In genomic region chr5:88824892-88825781, GRCh38 we compare ENCODE assay signal across 10 cellular contexts. TPM values are rescaled to one million over a fixed set of nuclear protein-coding genes. Genes with fewer than 3 reads are reported as not detected.
A peak's percentile ranks its signal among the peaks of the same experiment; 100 is the strongest.
DNase-seq lines count a peak whose midpoint lies in the region; ATAC-seq and TF ChIP-seq lines count a peak whose summit lies in the region.
"Had no signal": no experiment of that assay in that cellular context is flagged by ENCODE, and none has a peak within 500 bp of the region (broad histone marks: within the 10 kb centered on the region; RNA-seq: fewer than 3 reads in every experiment).

No MANE protein-coding gene starts in this region.

- H3K4me3 Mint-ChIP-seq in MCF 10A (ENCODE audit: unreplicated experiment) = no peak overlapping the region

- no peaks in the 10 kb centered on the region for H3K79me2 ChIP-seq in HCT116 (ENCODE audit: insufficient read depth, low read length)

- H3K4me1 ChIP-seq in HCT116 (ENCODE audit: control insufficient read depth in 1 of 2, insufficient read depth in 2 of 2, low read length in 2 of 2) = peaks cover 34 to 51% of the 10 kb centered on the region in 2 experiments

- no peaks in the 10 kb centered on the region for H3K9me3 ChIP-seq in HCT116 (ENCODE audit: control insufficient read depth in 1 of 2, insufficient read depth in 1 of 2, low read depth in 1 of 2, low read length in 2 of 2)
- H3K9me3 ChIP-seq: SJCRH30 had no signal

- no peaks in the 10 kb centered on the region for H3K36me3 ChIP-seq in HCT116 (ENCODE audit: control insufficient read depth in 1 of 2, insufficient read depth in 2 of 2, low read length in 2 of 2)

- H3K4me2 ChIP-seq in HCT116 (ENCODE audit: low read length) = peak overlapping the region; percentile 81

- H3K9ac ChIP-seq in HCT116 (ENCODE audit: low read length) = peak overlapping the region; percentile 45

- H3K27me3 Mint-ChIP-seq in MCF 10A (ENCODE audit: insufficient read depth, unreplicated experiment) = peaks cover 73% of the 10 kb centered on the region

- H3K4me3 ChIP-seq in HCT116 (replicated peaks in 1 of 2; ENCODE audit: low read depth in 1 of 2, low read length in 2 of 2) (peak overlapping the region; percentile 4 to 50), skin epidermis (no peak overlapping the region)
- H3K4me3 ChIP-seq: SJCRH30 had no signal

- no peaks in the 10 kb centered on the region for H3K9me3 Mint-ChIP-seq in MCF 10A (ENCODE audit: unreplicated experiment)

- no peak for TF ChIP-seq CTCF in HCT116 (IDR thresholded peaks at IDR 0.05 in 2 of 3, conservative IDR thresholded peaks at IDR 0.05 in 1 of 3; ENCODE audit: borderline replicate concordance in 1 of 3, insufficient read depth in 1 of 3, low read depth in 2 of 3, low read length in 2 of 3)
- TF ChIP-seq CTCF in MCF 10A (IDR thresholded peaks at IDR 0.05; ENCODE audit: unreplicated experiment) = no peak

- DNase-seq in HCT116 (ENCODE audit: low read depth, low spot score) = no peak
- DNase-seq in Right ventricle myocardium superior = no peak
- DNase-seq in stimulated activated CD4-positive, alpha-beta T cell treated with anti-CD3 and anti-CD28 coated beads, Interleukin-2, amount 100 ng/mL, for 48 hours = no peak
- DNase-seq in MCF 10A (ENCODE audit: unreplicated experiment) = no peak
- DNase-seq in activated CD4-positive, alpha-beta T cell treated with anti-CD3 and anti-CD28 coated beads, Interleukin-2, amount 50 U/mL, for 48 hours = no peak
- no peak for DNase-seq in activated naive CD4-positive, alpha-beta T cell treated with anti-CD3 and anti-CD28 coated beads, Interleukin-2, amount 50 U/mL, for 16 hours
- DNase-seq: hippocampal formation had no signal

- no peaks in the 10 kb centered on the region for H4K20me1 ChIP-seq in HCT116 (ENCODE audit: insufficient read depth)

- CTCF ChIA-PET in HCT116 (lab: Charles Lee) = no interaction called here
- CTCF ChIA-PET in MCF 10A (lab: Yijun Ruan, JAX) = interaction anchor here (0.6 to 1.3 kb wide), 3 partner anchors 41 to 145 kb away, joined by 3 to 5 read pairs (median 4); no protein-coding TSS in a partner anchor

- no peak overlapping the region for H3K27ac Mint-ChIP-seq in MCF 10A (ENCODE audit: low read depth, unreplicated experiment)

- peak overlapping the region; percentile 76 for H2AFZ ChIP-seq in HCT116 (ENCODE audit: low read depth, low read length, poor library complexity, severe bottlenecking)

- intact Hi-C loops in HCT116 (cut with micrococcal nuclease) (no loop called here), Right ventricle myocardium superior (cut with DNase I) (loop anchor here (5.0 kb wide), 2 partner anchors 38 to 57 kb away; partner anchors contain the start of gene MEF2C), MCF 10A (cut with micrococcal nuclease) (no loop called here)

- H3K27ac ChIP-seq in HCT116 (ENCODE audit: low read depth, low read length) = peak overlapping the region; percentile 72; the same call in 1 of the 2 replicates
- H3K27ac ChIP-seq in skin epidermis = peak overlapping the region in 16 of 21 experiments; percentile 8 to 77 (median 44)
- H3K27ac ChIP-seq: SJCRH30 had no signal

- BruUV-seq in HCT116 (replicated peaks; lab: Mats Ljungman, UMichigan) (no TSS peak), MCF 10A (replicated peaks; lab: Mats Ljungman, UMichigan) (no TSS peak)

- RAD21 ChIA-PET in HCT116 (lab: Charles Lee; ENCODE audit: low non-redundant PET in 1 of 2, low total read pairs in 2 of 2, uncharacterized antibody in 2 of 2, unreplicated experiment in 2 of 2) = no interaction called here

- H3K4me1 Mint-ChIP-seq in MCF 10A (ENCODE audit: insufficient read depth, unreplicated experiment) = no peaks in the 10 kb centered on the region

- H3K9me2 ChIP-seq in HCT116 (ENCODE audit: insufficient read depth) = no peaks in the 10 kb centered on the region

- no peak for TF ChIP-seq POLR2A in HCT116 (IDR thresholded peaks at IDR 0.05; ENCODE audit: borderline replicate concordance, extremely low read depth, insufficient read depth, insufficient read length)

- ATAC-seq in HCT116 = peak; percentile 18
- ATAC-seq in SK-N-SH treated with all-trans-retinoic acid at 6 μM for 48 hours = peak; percentile 78
- ATAC-seq in Right ventricle myocardium superior (ENCODE audit: poor library complexity) = peak; percentile 79

- no peaks in the 10 kb centered on the region for H3K36me3 Mint-ChIP-seq in MCF 10A (ENCODE audit: insufficient read depth, unreplicated experiment)

- TF ChIP-seq RAD21 in HCT116 (IDR thresholded peaks at IDR 0.05; ENCODE audit: low read depth) = no peak

- POLR2A ChIA-PET in HCT116 (lab: Charles Lee) = interaction anchor here (0.8 to 1.6 kb wide), 2 partner anchors 36 to 58 kb away, joined by 4 to 5 read pairs; partner anchors contain the start of gene MEF2C
- POLR2A ChIA-PET in MCF 10A (lab: Yijun Ruan, JAX) = no interaction called here

- H3K27me3 ChIP-seq in HCT116 (ENCODE audit: insufficient read depth, low read length) = no peaks in the 10 kb centered on the region
- H3K27me3 ChIP-seq: SJCRH30 had no signal

TF ChIP-seq in HCT116, 20 proteins besides CTCF, POLR2A, EP300 and RAD21:
- 0 out of 2 replicates have a peak, but pooled peaks have one; percentile 17 for TF ChIP-seq POLR2AphosphoS5 (IDR thresholded peaks at IDR 0.05; ENCODE audit: low read depth, low read length)
- TF ChIP-seq FOSL1 (IDR thresholded peaks at IDR 0.05; ENCODE audit: low read depth) = no peak
- TF ChIP-seq EZH2 (IDR thresholded peaks at IDR 0.05) = no peak
- TF ChIP-seq ELF1 (IDR thresholded peaks at IDR 0.05; ENCODE audit: borderline replicate concordance, low read depth) = no peak
- TF ChIP-seq EGR1 (IDR thresholded peaks at IDR 0.05; ENCODE audit: low read depth) = no peak
- no peak for TF ChIP-seq TCF7L2 (IDR thresholded peaks at IDR 0.05; ENCODE audit: borderline replicate concordance, extremely low read depth, insufficient read depth, insufficient read length)
- TF ChIP-seq, protein P1, sequence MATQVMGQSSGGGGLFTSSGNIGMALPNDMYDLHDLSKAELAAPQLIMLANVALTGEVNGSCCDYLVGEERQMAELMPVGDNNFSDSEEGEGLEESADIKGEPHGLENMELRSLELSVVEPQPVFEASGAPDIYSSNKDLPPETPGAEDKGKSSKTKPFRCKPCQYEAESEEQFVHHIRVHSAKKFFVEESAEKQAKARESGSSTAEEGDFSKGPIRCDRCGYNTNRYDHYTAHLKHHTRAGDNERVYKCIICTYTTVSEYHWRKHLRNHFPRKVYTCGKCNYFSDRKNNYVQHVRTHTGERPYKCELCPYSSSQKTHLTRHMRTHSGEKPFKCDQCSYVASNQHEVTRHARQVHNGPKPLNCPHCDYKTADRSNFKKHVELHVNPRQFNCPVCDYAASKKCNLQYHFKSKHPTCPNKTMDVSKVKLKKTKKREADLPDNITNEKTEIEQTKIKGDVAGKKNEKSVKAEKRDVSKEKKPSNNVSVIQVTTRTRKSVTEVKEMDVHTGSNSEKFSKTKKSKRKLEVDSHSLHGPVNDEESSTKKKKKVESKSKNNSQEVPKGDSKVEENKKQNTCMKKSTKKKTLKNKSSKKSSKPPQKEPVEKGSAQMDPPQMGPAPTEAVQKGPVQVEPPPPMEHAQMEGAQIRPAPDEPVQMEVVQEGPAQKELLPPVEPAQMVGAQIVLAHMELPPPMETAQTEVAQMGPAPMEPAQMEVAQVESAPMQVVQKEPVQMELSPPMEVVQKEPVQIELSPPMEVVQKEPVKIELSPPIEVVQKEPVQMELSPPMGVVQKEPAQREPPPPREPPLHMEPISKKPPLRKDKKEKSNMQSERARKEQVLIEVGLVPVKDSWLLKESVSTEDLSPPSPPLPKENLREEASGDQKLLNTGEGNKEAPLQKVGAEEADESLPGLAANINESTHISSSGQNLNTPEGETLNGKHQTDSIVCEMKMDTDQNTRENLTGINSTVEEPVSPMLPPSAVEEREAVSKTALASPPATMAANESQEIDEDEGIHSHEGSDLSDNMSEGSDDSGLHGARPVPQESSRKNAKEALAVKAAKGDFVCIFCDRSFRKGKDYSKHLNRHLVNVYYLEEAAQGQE (IDR thresholded peaks at IDR 0.05; ENCODE audit: low read depth) = no peak

TF ChIP-seq in SK-N-SH treated with all-trans-retinoic acid at 6 μM for 48 hours, 23 proteins besides CTCF, POLR2A, EP300 and RAD21:
- TF ChIP-seq POU6F1 (CRISPR knock-in tag; IDR thresholded peaks at IDR 0.05; ENCODE audit: borderline replicate concordance, low read depth) = no peak
- TF ChIP-seq ZNF8 (CRISPR knock-in tag; IDR thresholded peaks at IDR 0.05) = no peak
- no peak for TF ChIP-seq TOX (CRISPR knock-in tag; IDR thresholded peaks at IDR 0.05; ENCODE audit: borderline replicate concordance)
- TF ChIP-seq ISL1 (CRISPR knock-in tag; IDR thresholded peaks at IDR 0.05) = peak; percentile 84
- no peak for TF ChIP-seq CSDC2 (CRISPR knock-in tag; IDR thresholded peaks at IDR 0.05)
- TF ChIP-seq GLIS3 (CRISPR knock-in tag; IDR thresholded peaks at IDR 0.05) = no peak
- 0 out of 2 replicates have a peak, but pooled peaks have one; percentile 14 for TF ChIP-seq CREB5 (CRISPR knock-in tag; IDR thresholded peaks at IDR 0.05; ENCODE audit: low read depth)

RNA-seq across cellular contexts. Expression of gene MEF2C, which starts 57.8 kb away (rescaled TPM):
- total RNA-seq in HCT116 (2021; ENCODE audit: unreplicated experiment) (13.0 TPM), Right ventricle myocardium superior (52.3 TPM), MCF 10A (2022) (0.05 and 0.07 TPM in 2 replicates)
- 8.0 and 10.7 TPM in 2 replicates for polyA plus RNA-seq in HCT116 (2012)

Comparison
In these comparisons a context has a peak if more than half of its experiments do, and no peak if none do; other contexts are left out.
1. ATAC-seq: peak in every context shown above with its lines; median percentile 79 in Right ventricle myocardium superior; 78 in SK-N-SH treated with all-trans-retinoic acid at 6 μM for 48 hours; 18 in HCT116.
2. H3K4me3 ChIP-seq: peak in HCT116 (2 of 2); none in skin epidermis (0 of 7).
3. RNA of gene MEF2C, which starts 57.8 kb away (total RNA-seq): 52.3 TPM in Right ventricle myocardium superior (single experiment) and 13.0 TPM in HCT116 (single experiment); 0.05 to 0.07 TPM in MCF 10A; every median in the first group is over 10 times any median in the second.